ENCODE assay signal across 21 cellular contexts in the genomic region with DNA sequence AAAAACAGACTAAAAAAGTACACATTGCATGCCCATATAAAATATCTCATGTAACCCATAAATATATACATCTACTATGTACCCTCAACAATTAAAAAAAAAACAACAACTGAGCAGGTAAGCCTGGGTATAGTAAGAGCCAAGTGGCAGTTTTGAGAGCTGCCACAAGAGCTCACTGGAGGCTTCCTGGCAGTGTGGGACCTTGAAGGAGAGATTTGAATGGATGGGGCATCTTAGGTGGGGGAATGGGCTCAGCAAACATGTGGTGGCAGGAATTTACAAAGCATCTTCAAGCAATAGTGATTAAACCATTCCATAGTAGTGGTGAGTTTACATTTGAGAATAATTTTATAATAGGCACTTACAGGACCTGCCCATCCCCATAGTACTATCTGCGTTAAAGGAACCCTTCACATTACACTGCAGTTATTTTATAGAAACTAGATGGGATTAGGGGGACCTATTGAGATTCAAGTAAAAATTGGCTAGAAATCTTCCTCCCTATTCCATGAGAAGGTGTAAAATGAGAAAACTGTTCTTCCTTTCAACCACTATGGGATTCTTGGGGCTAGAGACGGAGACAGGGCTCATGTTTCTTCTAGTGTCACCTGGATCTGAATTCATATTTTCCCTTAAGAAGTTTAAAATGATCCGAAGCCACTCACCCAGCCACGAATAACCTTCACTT. TPM values are rescaled to one million over a fixed set of nuclear protein-coding genes. Genes with fewer than 3 reads are reported as not detected.
"Had no signal": no experiment of that assay in that cellular context is flagged by ENCODE, and none has a peak within 500 bp of the region (broad histone marks: within the 10 kb centered on the region; RNA-seq: fewer than 3 reads in every experiment).

No MANE protein-coding gene starts in this region.

- H3K4me3 ChIP-seq: adrenal gland, cardiac muscle cell, lung, neural progenitor cell, prostate gland, testis had no signal

- H3K27me3 ChIP-seq: adrenal gland, cardiac muscle cell, testis had no signal

- H3K4me1 ChIP-seq: prostate gland had no signal

- H3K27ac ChIP-seq: cardiac muscle cell, epithelial cell of prostate, foreskin keratinocyte, neural progenitor cell, prostate gland, testis had no signal

- H3K36me3 ChIP-seq: adrenal gland, cardiac muscle cell, neural progenitor cell, prostate gland had no signal

- H3K9ac ChIP-seq: neural progenitor cell had no signal

- DNase-seq: activated CD4-positive, alpha-beta T cell treated with anti-CD3 and anti-CD28 coated beads, Interleukin-2, amount 50 U/mL, for 1 hour; activated CD4-positive, CD25-positive, alpha-beta regulatory T cell treated with anti-CD3 and anti-CD28 coated beads, Interleukin-2, amount 50 U/mL, for 72 hours; activated gamma-delta T cell treated with Interleukin-2 at 50 U/mL for 16 hours; activated T-cell treated with anti-CD3 and anti-CD28 coated beads, Interleukin-2, amount 50 U/mL, for 72 hours; adrenal gland; endodermal cell; foreskin keratinocyte; islet precursor cell; naive B cell; right cardiac atrium; stimulated activated CD4-positive, alpha-beta T cell treated with anti-CD3 and anti-CD28 coated beads, Interleukin-2, amount 100 ng/mL, for 24 hours; stimulated activated naive CD4-positive, alpha-beta T cell treated with Interleukin-2 at 50 U/mL for 16 hours; testis had no signal

- H2AFZ ChIP-seq: neural progenitor cell had no signal

- ATAC-seq: activated naive CD4-positive, alpha-beta T cell treated with anti-CD3 and anti-CD28 coated beads, Interleukin-2, amount 50 U/mL, for 72 hours; activated T-cell treated with anti-CD3 and anti-CD28 coated beads, Interleukin-2, amount 50 U/mL, for 72 hours; foreskin keratinocyte; right cardiac atrium had no signal

- H3K9me3 ChIP-seq: adrenal gland, prostate gland, testis had no signal

RNA-seq across cellular contexts. Expression of gene MEGF10, which starts 6.9 kb away (rescaled TPM):
- total RNA-seq: activated CD8-positive, alpha-beta memory T cell treated with anti-CD3 and anti-CD28 coated beads for 36 hours; foreskin keratinocyte; T-helper 1 cell treated with Interleukin-12 subunit alpha and Interleukin-12 subunit beta and Interleukin-4 antibody, amounts not matched to agents 30 ng/mL and 1 ng/mL, for 36 hours had no signal
- polyA plus RNA-seq: foreskin keratinocyte had no signal
